20 cellular contexts compared by ENCODE assay signal in the genomic region with DNA sequence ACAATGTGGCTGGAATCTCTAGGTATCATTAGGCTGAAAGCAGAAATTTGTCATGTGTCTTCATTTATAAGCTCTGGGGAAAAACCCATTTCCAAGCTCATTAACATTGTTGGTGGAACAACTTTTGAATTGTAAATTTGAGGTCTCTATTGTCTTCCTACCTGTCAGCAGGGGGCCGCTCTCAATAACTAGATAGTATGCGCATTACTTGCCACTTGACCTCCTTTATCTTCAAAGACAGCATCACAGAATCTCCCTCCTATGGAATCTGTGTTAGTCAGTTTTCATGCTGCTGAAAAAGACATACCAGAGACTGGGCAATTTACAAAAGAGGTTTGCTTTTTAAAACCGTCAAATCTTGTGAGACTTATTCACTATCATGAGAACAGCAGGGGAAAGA.
DNase-seq lines count a peak whose midpoint lies in the region; TF ChIP-seq lines count a peak whose summit lies in the region.
"Had no signal": no experiment of that assay in that cellular context is flagged by ENCODE, and none has a peak within 500 bp of the region (broad histone marks: within the 10 kb centered on the region; RNA-seq: fewer than 3 reads in every experiment).

No MANE protein-coding gene starts in this region.

- CTCF ChIA-PET in A673 (lab: Charles Lee): no interaction called here

- H3K27me3 Mint-ChIP-seq in glutamatergic neuron (ENCODE audit: unreplicated experiment): no peaks in the 10 kb centered on the region

- H3K9me3 Mint-ChIP-seq in glutamatergic neuron (ENCODE audit: unreplicated experiment): peaks cover 2% of the 10 kb centered on the region

- no peaks in the 10 kb centered on the region for H3K36me3 Mint-ChIP-seq in glutamatergic neuron (ENCODE audit: unreplicated experiment)

- H3K36me3 ChIP-seq in A673 (ENCODE audit: insufficient read depth, low read length, poor library complexity, severe bottlenecking) (no peaks in the 10 kb centered on the region), HUES48 (ENCODE audit: control insufficient read depth, insufficient read depth, low read length) (peaks cover 2% of the 10 kb centered on the region; the same call in 1 of the 2 replicates), iPS-18a (ENCODE audit: control insufficient read depth, low read depth, low read length) (no peaks in the 10 kb centered on the region)

- H3K27ac Mint-ChIP-seq in glutamatergic neuron (ENCODE audit: unreplicated experiment): no peak overlapping the region

- no peaks in the 10 kb centered on the region for H3K4me1 ChIP-seq in A673 (ENCODE audit: insufficient read depth, low read length, poor library complexity, severe bottlenecking)
- peaks cover 33% of the 10 kb centered on the region for H3K4me1 ChIP-seq in HUES48 (ENCODE audit: control insufficient read depth, insufficient read depth, low read length)
- H3K4me1 ChIP-seq in iPS-18a (ENCODE audit: control insufficient read depth, low read depth, low read length): peaks cover 14% of the 10 kb centered on the region

- H3K4me3 Mint-ChIP-seq in glutamatergic neuron (ENCODE audit: unreplicated experiment): no peak overlapping the region

- intact Hi-C loops in A673 (cut with micrococcal nuclease; ENCODE audit: unreplicated experiment): no loop called here
- intact Hi-C loops in cardiac septum (cut with DNase I): no loop called here

- H3K4me1 Mint-ChIP-seq in glutamatergic neuron (ENCODE audit: low read depth, unreplicated experiment): peaks cover 27% of the 10 kb centered on the region

- POLR2A ChIA-PET in A673 (lab: Charles Lee; ENCODE audit: low non-redundant PET): no interaction called here

- no peak for TF ChIP-seq CTCF in A673 (conservative IDR thresholded peaks at IDR 0.05; ENCODE audit: low read depth, low read length)
- TF ChIP-seq CTCF in choroid plexus epithelial cell (conservative IDR thresholded peaks at IDR 0.05; ENCODE audit: low read depth, low read length): no peak
- TF ChIP-seq CTCF in glutamatergic neuron (IDR thresholded peaks at IDR 0.05; ENCODE audit: partially characterized antibody, unreplicated experiment): no peak

- H3K4me3 ChIP-seq in A673 (ENCODE audit: low read depth, low read length, poor library complexity, severe bottlenecking): no peak overlapping the region
- peak overlapping the region; percentile 23 for H3K4me3 ChIP-seq in HUES48 (ENCODE audit: low read depth, low read length)
- H3K4me3 ChIP-seq in choroid plexus epithelial cell (ENCODE audit: low read depth, low read length): no peak overlapping the region
- peak overlapping the region; percentile 29 for H3K4me3 ChIP-seq in iPS-18a (ENCODE audit: low read length)

- DNase-seq in A673 (ENCODE audit: low spot score) (peak; percentile 33), choroid plexus epithelial cell (ENCODE audit: low read depth) (peak; percentile 7), SW480 (ENCODE audit: low spot score) (no peak), glutamatergic neuron (no peak), cardiac septum (ENCODE audit: low spot score) (no peak)
- DNase-seq in stimulated activated naive CD4-positive, alpha-beta T cell treated with Interleukin-2 at 50 U/mL for 16 hours (lab: John Stamatoyannopoulos, UW): no peak
- DNase-seq: 8988T, GDM1, HCEC 1CT, Karpas-422, NCI-H1417, NCI-H1694 treated with DMSO at 0.1 percent for 48 hours, NCI-H2081 treated with DMSO at 0.1 percent for 48 hours, NCI-H510A, NCI-H748 treated with DMSO at 0.1 percent for 48 hours, SIG-M5 had no signal

- H3K27ac ChIP-seq in A673 (ENCODE audit: low read depth, low read length, poor library complexity, severe bottlenecking) (no peak overlapping the region), HUES48 (ENCODE audit: low read depth, low read length) (peak overlapping the region; percentile 93), iPS-18a (ENCODE audit: low read length) (no peak overlapping the region)
- H3K27ac ChIP-seq: C4-2B, RWPE1 had no signal

- no peak overlapping the region for H3K9ac ChIP-seq in HUES48 (ENCODE audit: low read depth, low read length)
- H3K9ac ChIP-seq in iPS-18a (ENCODE audit: low read length): no peak overlapping the region

- H3K27me3 ChIP-seq in A673 (replicated peaks; ENCODE audit: insufficient read depth, low read depth, low read length, poor library complexity) (no peaks in the 10 kb centered on the region), HUES48 (ENCODE audit: control insufficient read depth, insufficient read depth, low read length) (no peaks in the 10 kb centered on the region), iPS-18a (ENCODE audit: control insufficient read depth, insufficient read depth, low read length) (no peaks in the 10 kb centered on the region)

- no peaks in the 10 kb centered on the region for H3K9me3 ChIP-seq in A673 (ENCODE audit: low read depth, low read length, poor library complexity, severe bottlenecking)
- H3K9me3 ChIP-seq in HUES48 (ENCODE audit: control insufficient read depth, insufficient read depth, low read length): peaks cover 36% of the 10 kb centered on the region
- peaks cover 22% of the 10 kb centered on the region for H3K9me3 ChIP-seq in iPS-18a (ENCODE audit: control insufficient read depth, low read depth, low read length)

- BruUV-seq in A673 (replicated peaks; lab: Mats Ljungman, UMichigan): no TSS peak

Comparison
In these comparisons a context has a peak if more than half of its experiments do, and no peak if none do; other contexts are left out.
1. DNase-seq: peak in A673 (single experiment) and choroid plexus epithelial cell (single experiment); none in stimulated activated naive CD4-positive, alpha-beta T cell treated with Interleukin-2 at 50 U/mL for 16 hours (single experiment), SW480 (single experiment), glutamatergic neuron (single experiment) and cardiac septum (single experiment).
2. H3K4me3 ChIP-seq: peak in HUES48 (single experiment) and iPS-18a (single experiment); none in A673 (single experiment) and choroid plexus epithelial cell (single experiment).